18 cellular contexts compared by ENCODE assay signal in the genomic region with DNA sequence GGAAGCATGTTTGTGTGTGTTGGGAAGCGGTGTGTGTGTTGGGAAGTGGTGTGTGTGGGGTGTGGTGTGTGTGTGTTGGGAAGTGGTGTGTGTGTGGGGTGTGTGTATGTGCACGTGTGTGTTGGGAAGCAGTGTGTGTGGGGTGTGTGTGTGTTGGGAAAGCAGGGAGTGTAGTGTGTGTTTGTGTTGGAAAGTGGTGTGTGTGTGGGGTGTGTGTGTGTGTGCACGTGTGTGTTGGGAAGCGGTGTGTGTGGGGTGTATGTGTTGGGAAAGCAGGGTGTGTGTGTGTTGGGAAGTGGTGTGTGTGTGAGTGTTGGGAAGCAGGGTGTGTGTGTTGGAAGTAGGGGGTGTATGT. TPM values are rescaled to one million over a fixed set of nuclear protein-coding genes. Genes with fewer than 3 reads are reported as not detected.
DNase-seq lines count a peak whose midpoint lies in the region; ATAC-seq and TF ChIP-seq lines count a peak whose summit lies in the region.
"Had no signal": no experiment of that assay in that cellular context is flagged by ENCODE, and none has a peak within 500 bp of the region (broad histone marks: within the 10 kb centered on the region; RNA-seq: fewer than 3 reads in every experiment).

No MANE protein-coding gene starts in this region.

- no peaks in the 10 kb centered on the region for H3K9me3 Mint-ChIP-seq in MCF 10A (ENCODE audit: unreplicated experiment)
- no peaks in the 10 kb centered on the region for H3K9me3 Mint-ChIP-seq in activated CD8-positive, alpha-beta T cell treated with anti-CD3 and anti-CD28 coated beads, Interleukin-2, amount 10 ng/mL, durations not matched to agents 7 days and 5 days (ENCODE audit: insufficient read depth)
- H3K9me3 Mint-ChIP-seq in glutamatergic neuron (ENCODE audit: unreplicated experiment), result peaks cover 5% of the 10 kb centered on the region
- no peaks in the 10 kb centered on the region for H3K9me3 Mint-ChIP-seq in stimulated activated naive CD8-positive, alpha-beta T cell treated with anti-CD3 and anti-CD28 coated beads, Interleukin-15, amount 100 ng/mL, for 72 hours

- H3K27ac Mint-ChIP-seq in MCF 10A (ENCODE audit: low read depth, unreplicated experiment), result peak overlapping the region; percentile 62
- no peak overlapping the region for H3K27ac Mint-ChIP-seq in activated CD8-positive, alpha-beta T cell treated with anti-CD3 and anti-CD28 coated beads, Interleukin-2, amount 10 ng/mL, durations not matched to agents 7 days and 5 days
- no peak overlapping the region for H3K27ac Mint-ChIP-seq in glutamatergic neuron (ENCODE audit: unreplicated experiment)
- H3K27ac Mint-ChIP-seq in stimulated activated naive CD8-positive, alpha-beta T cell treated with anti-CD3 and anti-CD28 coated beads, Interleukin-15, amount 100 ng/mL, for 72 hours, result no peak overlapping the region

- intact Hi-C loops in MCF 10A (cut with micrococcal nuclease), result no loop called here
- intact Hi-C loops in breast epithelium (cut with DNase I; ENCODE audit: low total_unique reads), result no loop called here
- intact Hi-C loops in PC-9 (cut with micrococcal nuclease; ENCODE audit: unreplicated experiment), result no loop called here

- H3K36me3 ChIP-seq in breast epithelium, result no peaks in the 10 kb centered on the region
- H3K36me3 ChIP-seq in PC-9 (ENCODE audit: low read depth), result no peaks in the 10 kb centered on the region
- H3K36me3 ChIP-seq: brain microvascular endothelial cell, ovary, suprapubic skin had no signal

- H3F3A ChIP-seq in PC-9 (ENCODE audit: insufficient read depth, low read depth), result no peaks in the 10 kb centered on the region; the same call in 1 of the 2 replicates

- TF ChIP-seq POLR2A in breast epithelium (IDR thresholded peaks at IDR 0.05), result no peak

- H3K4me2 ChIP-seq in PC-9, result no peak overlapping the region

- H3K9me3 ChIP-seq in breast epithelium (no peaks in the 10 kb centered on the region), PC-9 (ENCODE audit: insufficient read depth, low read depth) (no peaks in the 10 kb centered on the region)
- H3K9me3 ChIP-seq: ovary, suprapubic skin had no signal

- H3K27me3 Mint-ChIP-seq in MCF 10A (ENCODE audit: insufficient read depth, unreplicated experiment) (no peaks in the 10 kb centered on the region), glutamatergic neuron (ENCODE audit: unreplicated experiment) (peaks cover 9% of the 10 kb centered on the region)
- peaks cover 25% of the 10 kb centered on the region for H3K27me3 Mint-ChIP-seq in activated CD8-positive, alpha-beta T cell treated with anti-CD3 and anti-CD28 coated beads, Interleukin-2, amount 10 ng/mL, durations not matched to agents 7 days and 5 days (ENCODE audit: low read depth)
- H3K27me3 Mint-ChIP-seq in stimulated activated naive CD8-positive, alpha-beta T cell treated with anti-CD3 and anti-CD28 coated beads, Interleukin-15, amount 100 ng/mL, for 72 hours, result peaks cover 26% of the 10 kb centered on the region

- no peak overlapping the region for H3K4me3 ChIP-seq in breast epithelium
- H3K4me3 ChIP-seq in PC-9, result no peak overlapping the region
- H3K4me3 ChIP-seq: lung had no signal

- H3K4me3 Mint-ChIP-seq in MCF 10A (ENCODE audit: unreplicated experiment) (peak overlapping the region; percentile 63), glutamatergic neuron (ENCODE audit: unreplicated experiment) (peak overlapping the region; percentile 84)
- H3K4me3 Mint-ChIP-seq in activated CD8-positive, alpha-beta T cell treated with anti-CD3 and anti-CD28 coated beads, Interleukin-2, amount 10 ng/mL, durations not matched to agents 7 days and 5 days, result peak overlapping the region; percentile 29
- peak overlapping the region; percentile 64 to 65 for H3K4me3 Mint-ChIP-seq in stimulated activated naive CD8-positive, alpha-beta T cell treated with anti-CD3 and anti-CD28 coated beads, Interleukin-15, amount 100 ng/mL, for 72 hours

- H2AFZ ChIP-seq in PC-9, result no peak overlapping the region

- no peak for ATAC-seq in activated CD8-positive, alpha-beta T cell treated with anti-CD3 and anti-CD28 coated beads, Interleukin-2, amount 10 ng/mL, durations not matched to agents 7 days and 5 days
- ATAC-seq in stimulated activated naive CD8-positive, alpha-beta T cell treated with anti-CD3 and anti-CD28 coated beads, Interleukin-15, amount 100 ng/mL, for 72 hours, result no peak
- ATAC-seq in GM19324 (IDR thresholded peaks at IDR 0.05; ENCODE audit: low FRiP score, unreplicated experiment), result no peak

- H3K79me2 ChIP-seq in PC-9 (ENCODE audit: low read depth), result no peaks in the 10 kb centered on the region

- DNase-seq in MCF 10A (ENCODE audit: unreplicated experiment), result no peak
- DNase-seq in breast epithelium (ENCODE audit: low spot score in 2 of 2), result no peak
- DNase-seq in activated CD8-positive, alpha-beta T cell treated with anti-CD3 and anti-CD28 coated beads, Interleukin-2, amount 10 ng/mL, durations not matched to agents 7 days and 5 days, result no peak
- DNase-seq in glutamatergic neuron, result no peak
- DNase-seq in stimulated activated naive CD8-positive, alpha-beta T cell treated with anti-CD3 and anti-CD28 coated beads, Interleukin-15, amount 100 ng/mL, for 72 hours, result no peak
- DNase-seq in stimulated activated CD4-positive, alpha-beta T cell treated with anti-CD3 and anti-CD28 coated beads, Interleukin-2, amount 100 ng/mL, for 48 hours, result no peak
- DNase-seq in PC-9, result no peak
- DNase-seq: brain microvascular endothelial cell, DMS79 treated with DMSO at 0.1 percent for 48 hours, foreskin keratinocyte, NCI-H1694, OCI-M1 had no signal

- no peaks in the 10 kb centered on the region for H3K27me3 ChIP-seq in breast epithelium
- H3K27me3 ChIP-seq in PC-9 (ENCODE audit: insufficient read depth, low read depth), result no peaks in the 10 kb centered on the region
- H3K27me3 ChIP-seq: foreskin keratinocyte, ovary, suprapubic skin had no signal

- peaks cover 9 to 11% of the 10 kb centered on the region in 2 donors for H3K4me1 ChIP-seq in breast epithelium
- peaks cover 9% of the 10 kb centered on the region for H3K4me1 ChIP-seq in PC-9 (replicated peaks; ENCODE audit: insufficient read depth)

- no peaks in the 10 kb centered on the region for H4K20me1 ChIP-seq in PC-9 (ENCODE audit: insufficient read depth)

- no peaks in the 10 kb centered on the region for H3K9me2 ChIP-seq in PC-9 (ENCODE audit: insufficient read depth)

- POLR2A ChIA-PET in MCF 10A (lab: Yijun Ruan, JAX) (interaction anchor here (0.8 kb wide), 1 partner anchor 53 kb away, joined by 3 read pairs; no protein-coding TSS in a partner anchor), PC-9 (lab: Charles Lee; ENCODE audit: unreplicated experiment) (no interaction called here)
- POLR2A ChIA-PET in activated CD8-positive, alpha-beta T cell treated with anti-CD3 and anti-CD28 coated beads, Interleukin-2, amount 10 ng/mL, durations not matched to agents 7 days and 5 days (lab: Charles Lee), result no interaction called here

- H3K36me3 Mint-ChIP-seq in MCF 10A (ENCODE audit: insufficient read depth, unreplicated experiment), result no peaks in the 10 kb centered on the region
- no peaks in the 10 kb centered on the region for H3K36me3 Mint-ChIP-seq in activated CD8-positive, alpha-beta T cell treated with anti-CD3 and anti-CD28 coated beads, Interleukin-2, amount 10 ng/mL, durations not matched to agents 7 days and 5 days (ENCODE audit: low read depth)
- H3K36me3 Mint-ChIP-seq in glutamatergic neuron (ENCODE audit: unreplicated experiment), result no peaks in the 10 kb centered on the region

- BruUV-seq in MCF 10A (replicated peaks; lab: Mats Ljungman, UMichigan) (no TSS peak), PC-9 (replicated peaks; lab: Mats Ljungman, UMichigan) (no TSS peak)

- TF ChIP-seq CTCF in MCF 10A (IDR thresholded peaks at IDR 0.05; ENCODE audit: unreplicated experiment) (no peak), breast epithelium (IDR thresholded peaks at IDR 0.05) (no peak), glutamatergic neuron (IDR thresholded peaks at IDR 0.05; ENCODE audit: partially characterized antibody, unreplicated experiment) (no peak), PC-9 (conservative IDR thresholded peaks at IDR 0.05) (no peak)

- CTCF ChIA-PET in MCF 10A (lab: Yijun Ruan, JAX), result no interaction called here
- CTCF ChIA-PET in activated CD8-positive, alpha-beta T cell treated with anti-CD3 and anti-CD28 coated beads, Interleukin-2, amount 10 ng/mL, durations not matched to agents 7 days and 5 days (lab: Charles Lee), result no interaction called here
- CTCF ChIA-PET in PC-9 (lab: Charles Lee), result no interaction called here

- peaks cover 35% of the 10 kb centered on the region for H3K4me1 Mint-ChIP-seq in MCF 10A (ENCODE audit: insufficient read depth, unreplicated experiment)
- peaks cover 50% of the 10 kb centered on the region for H3K4me1 Mint-ChIP-seq in activated CD8-positive, alpha-beta T cell treated with anti-CD3 and anti-CD28 coated beads, Interleukin-2, amount 10 ng/mL, durations not matched to agents 7 days and 5 days (ENCODE audit: low read depth)
- H3K4me1 Mint-ChIP-seq in glutamatergic neuron (ENCODE audit: low read depth, unreplicated experiment), result peaks cover 4% of the 10 kb centered on the region
- H3K4me1 Mint-ChIP-seq in stimulated activated naive CD8-positive, alpha-beta T cell treated with anti-CD3 and anti-CD28 coated beads, Interleukin-15, amount 100 ng/mL, for 72 hours, result peaks cover 61% of the 10 kb centered on the region

- H3K27ac ChIP-seq in breast epithelium (no peak overlapping the region), PC-9 (no peak overlapping the region)
- H3K27ac ChIP-seq: brain microvascular endothelial cell, ovary had no signal

RNA-seq across cellular contexts. Expression of a gene that starts 0.8 kb away (rescaled TPM):
- 1.7 and 4.2 TPM in 2 replicates for total RNA-seq in MCF 10A (2022)
- 1 to 10 TPM; 2.6 to 4.9 (median 3.8) TPM for total RNA-seq in breast epithelium
- total RNA-seq in activated CD8-positive, alpha-beta T cell treated with anti-CD3 and anti-CD28 coated beads, Interleukin-2, amount 10 ng/mL, durations not matched to agents 7 days and 5 days, result 1 to 10 TPM; 1.6 to 1.7 TPM
- total RNA-seq in glutamatergic neuron (ENCODE audit: unreplicated experiment), result 0.34 TPM
- 0.70 and 0.75 TPM in 2 replicates for total RNA-seq in PC-9 (2021)

RNA-seq across cellular contexts. Expression of a gene that starts 11.5 kb away (rescaled TPM):
- not detected in 2 replicates for total RNA-seq in MCF 10A (2022)
- 1 to 10 TPM; 1.3 to 2.9 (median 2.7) TPM for total RNA-seq in breast epithelium
- total RNA-seq in activated CD8-positive, alpha-beta T cell treated with anti-CD3 and anti-CD28 coated beads, Interleukin-2, amount 10 ng/mL, durations not matched to agents 7 days and 5 days, result 10 to 100 TPM; 64.8 to 65.3 TPM
- total RNA-seq in glutamatergic neuron (ENCODE audit: unreplicated experiment), result not detected
- not detected in 2 replicates for total RNA-seq in PC-9 (2021)
- total RNA-seq: foreskin keratinocyte, NCI-H460, smooth muscle cell had no signal

RNA-seq across cellular contexts. Expression of a gene that starts 49.3 kb away (rescaled TPM):
- total RNA-seq in MCF 10A (2022) (53.7 and 69.1 TPM in 2 replicates), breast epithelium (10 to 100 TPM; 40.6 to 62.9 (median 43.4) TPM), glutamatergic neuron (ENCODE audit: unreplicated experiment) (39.5 TPM), PC-9 (2021) (12.6 and 19.0 TPM in 2 replicates)
- 100 to 1,000 TPM; 116 to 129 TPM for total RNA-seq in activated CD8-positive, alpha-beta T cell treated with anti-CD3 and anti-CD28 coated beads, Interleukin-2, amount 10 ng/mL, durations not matched to agents 7 days and 5 days

Comparison
In these comparisons a context has a peak if more than half of its experiments do, and no peak if none do; other contexts are left out.
1. H3K4me3 Mint-ChIP-seq: peak in every context shown above with its lines; median percentile 84 in glutamatergic neuron; 64 in stimulated activated naive CD8-positive, alpha-beta T cell treated with anti-CD3 and anti-CD28 coated beads, Interleukin-15, amount 100 ng/mL, for 72 hours; 63 in MCF 10A; 29 in activated CD8-positive, alpha-beta T cell treated with anti-CD3 and anti-CD28 coated beads, Interleukin-2, amount 10 ng/mL, durations not matched to agents 7 days and 5 days.
2. RNA of a gene that starts 11.5 kb away (total RNA-seq): 64.8 to 65.3 TPM in activated CD8-positive, alpha-beta T cell treated with anti-CD3 and anti-CD28 coated beads, Interleukin-2, amount 10 ng/mL, durations not matched to agents 7 days and 5 days; 1.3 to 2.9 TPM in breast epithelium, not detected in PC-9, not detected in MCF 10A and not detected in glutamatergic neuron (single experiment); every median in the first group is over 10 times any median in the second.